8 cellular contexts compared by ENCODE assay signal in genomic region chr2:127220102-127220806, GRCh38. TPM values are rescaled to one million over a fixed set of nuclear protein-coding genes. Genes with fewer than 3 reads are reported as not detected.
A peak's percentile ranks its signal among the peaks of the same experiment; 100 is the strongest.
DNase-seq lines count a peak whose midpoint lies in the region; ATAC-seq lines count a peak whose summit lies in the region.

Gene CYP27C1, minus strand, starts transcription at chr2:127220299. Its CDS starts 29 bp downstream, at chr2:127220270.

- peak within 1 kb of the TSS; percentile 42 for H3K27ac Mint-ChIP-seq in stimulated activated memory B cell treated with anti-CD40 and anti-IgM and Interleukin-4, amounts not matched to agents 10 μg/mL and 1 μg/mL and 100 μg/mL, for 72 hours

- peak within 1 kb of the TSS; percentile 83 for H3K4me3 Mint-ChIP-seq in stimulated activated memory B cell treated with anti-CD40 and anti-IgM and Interleukin-4, amounts not matched to agents 10 μg/mL and 1 μg/mL and 100 μg/mL, for 72 hours

- H3K27me3 Mint-ChIP-seq in stimulated activated memory B cell treated with anti-CD40 and anti-IgM and Interleukin-4, amounts not matched to agents 10 μg/mL and 1 μg/mL and 100 μg/mL, for 72 hours: peaks cover 76% of the 10 kb centered on the region

- H3K36me3 Mint-ChIP-seq in stimulated activated memory B cell treated with anti-CD40 and anti-IgM and Interleukin-4, amounts not matched to agents 10 μg/mL and 1 μg/mL and 100 μg/mL, for 72 hours: peaks cover 6% of the 10 kb centered on the region

- peak; percentile 18 for ATAC-seq in stimulated activated memory B cell treated with anti-CD40 and anti-IgM and Interleukin-4, amounts not matched to agents 10 μg/mL and 1 μg/mL and 100 μg/mL, for 72 hours
- no peak for ATAC-seq in GM21717 (IDR thresholded peaks at IDR 0.05; ENCODE audit: unreplicated experiment)

- H3K9me3 Mint-ChIP-seq in stimulated activated memory B cell treated with anti-CD40 and anti-IgM and Interleukin-4, amounts not matched to agents 10 μg/mL and 1 μg/mL and 100 μg/mL, for 72 hours: peaks cover 7% of the 10 kb centered on the region

- peak; percentile 64 for DNase-seq in activated CD8-positive, alpha-beta memory T cell treated with anti-CD3 and anti-CD28 coated beads for 24 hours
- no peak for DNase-seq in activated CD8-positive, alpha-beta memory T cell treated with anti-CD3 and anti-CD28 coated beads, Interleukin-2, amount 50 U/mL, for 4 hours
- DNase-seq in amniotic stem cell (lab: John Stamatoyannopoulos, UW) (peak; percentile 46), iPS-NIHi7 (ENCODE audit: extremely low spot score) (peak; percentile 42), DMS153 (lab: John Stamatoyannopoulos, UW) (no peak), ureter (ENCODE audit: low spot score) (no peak)

- peaks cover 29% of the 10 kb centered on the region for H3K4me1 Mint-ChIP-seq in stimulated activated memory B cell treated with anti-CD40 and anti-IgM and Interleukin-4, amounts not matched to agents 10 μg/mL and 1 μg/mL and 100 μg/mL, for 72 hours

RNA-seq across cellular contexts. Expression of gene CYP27C1, which starts in this region (rescaled TPM):
- total RNA-seq in ureter: 0.73 TPM

Comparison
In these comparisons a context has a peak if more than half of its experiments do, and no peak if none do; other contexts are left out.
1. DNase-seq: peak in activated CD8-positive, alpha-beta memory T cell treated with anti-CD3 and anti-CD28 coated beads for 24 hours (single experiment), amniotic stem cell (single experiment) and iPS-NIHi7 (single experiment); none in activated CD8-positive, alpha-beta memory T cell treated with anti-CD3 and anti-CD28 coated beads, Interleukin-2, amount 50 U/mL, for 4 hours (single experiment), DMS153 (single experiment) and ureter (single experiment).